Comparison of ENCODE assay signal across 1 cellular context in the genomic region with DNA sequence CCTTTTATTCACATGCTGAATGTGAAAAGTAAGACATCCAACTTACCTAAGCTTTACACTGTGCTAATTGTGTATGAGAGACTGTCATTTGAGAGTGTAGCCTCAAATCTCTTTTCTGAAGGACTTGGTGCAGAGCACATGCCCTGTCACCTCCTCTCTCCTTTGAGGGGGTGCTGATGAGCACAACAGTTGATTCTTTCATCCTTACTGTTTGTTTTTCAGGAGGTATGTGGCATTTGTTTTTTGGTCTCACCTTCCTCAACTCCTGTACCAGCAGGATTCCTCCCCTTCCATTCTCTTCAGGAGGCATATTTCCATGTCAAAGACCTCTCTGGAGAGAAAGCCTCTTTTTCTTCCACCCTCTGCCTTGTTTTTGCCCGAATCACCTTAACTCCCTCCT.
TF ChIP-seq lines count a peak whose summit lies in the region.

No MANE protein-coding gene starts in this region.

TF ChIP-seq in WTC11, 78 proteins besides CTCF, POLR2A, EP300 and RAD21 (continued from another document):
- TF ChIP-seq, protein P1, sequence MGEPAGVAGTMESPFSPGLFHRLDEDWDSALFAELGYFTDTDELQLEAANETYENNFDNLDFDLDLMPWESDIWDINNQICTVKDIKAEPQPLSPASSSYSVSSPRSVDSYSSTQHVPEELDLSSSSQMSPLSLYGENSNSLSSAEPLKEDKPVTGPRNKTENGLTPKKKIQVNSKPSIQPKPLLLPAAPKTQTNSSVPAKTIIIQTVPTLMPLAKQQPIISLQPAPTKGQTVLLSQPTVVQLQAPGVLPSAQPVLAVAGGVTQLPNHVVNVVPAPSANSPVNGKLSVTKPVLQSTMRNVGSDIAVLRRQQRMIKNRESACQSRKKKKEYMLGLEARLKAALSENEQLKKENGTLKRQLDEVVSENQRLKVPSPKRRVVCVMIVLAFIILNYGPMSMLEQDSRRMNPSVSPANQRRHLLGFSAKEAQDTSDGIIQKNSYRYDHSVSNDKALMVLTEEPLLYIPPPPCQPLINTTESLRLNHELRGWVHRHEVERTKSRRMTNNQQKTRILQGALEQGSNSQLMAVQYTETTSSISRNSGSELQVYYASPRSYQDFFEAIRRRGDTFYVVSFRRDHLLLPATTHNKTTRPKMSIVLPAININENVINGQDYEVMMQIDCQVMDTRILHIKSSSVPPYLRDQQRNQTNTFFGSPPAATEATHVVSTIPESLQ (CRISPR knock-in tag; IDR thresholded peaks at IDR 0.05) = no peak
- TF ChIP-seq FOXK1 (CRISPR knock-in tag; IDR thresholded peaks at IDR 0.05) (peak; percentile 72), NFE2L1 (CRISPR knock-in tag; IDR thresholded peaks at IDR 0.05) (no peak; the same call in 1 of the 2 replicates), NFATC4 (CRISPR knock-in tag; IDR thresholded peaks at IDR 0.05) (no peak), ZNF232 (CRISPR knock-in tag; IDR thresholded peaks at IDR 0.05) (peak; percentile 49; the same call in 1 of the 2 replicates), ETV6 (CRISPR knock-in tag; IDR thresholded peaks at IDR 0.05) (peak; percentile 13; the same call in 1 of the 2 replicates), HMGA2 (CRISPR knock-in tag; IDR thresholded peaks at IDR 0.05) (no peak), GTF2I (CRISPR knock-in tag; conservative IDR thresholded peaks at IDR 0.05) (no peak), ZNF423 (CRISPR knock-in tag; IDR thresholded peaks at IDR 0.05) (peak; percentile 72), SMAD4 (CRISPR knock-in tag; IDR thresholded peaks at IDR 0.05) (no peak), FOXJ3 (CRISPR knock-in tag; IDR thresholded peaks at IDR 0.05; ENCODE audit: borderline replicate concordance) (no peak), MXD4 (CRISPR knock-in tag; IDR thresholded peaks at IDR 0.05; ENCODE audit: borderline replicate concordance) (peak; percentile 27; the same call in 1 of the 2 replicates), NR2C2 (CRISPR knock-in tag; IDR thresholded peaks at IDR 0.05) (no peak), CREM (CRISPR knock-in tag; IDR thresholded peaks at IDR 0.05) (no peak), TEAD1 (CRISPR knock-in tag; IDR thresholded peaks at IDR 0.05) (peak; percentile 88), TCF7 (CRISPR knock-in tag; IDR thresholded peaks at IDR 0.05; ENCODE audit: low read depth) (no peak), SMAD3 (CRISPR knock-in tag; IDR thresholded peaks at IDR 0.05; ENCODE audit: borderline replicate concordance) (peak; percentile 79; the same call in 1 of the 2 replicates), ZNF317 (CRISPR knock-in tag; IDR thresholded peaks at IDR 0.05; ENCODE audit: borderline replicate concordance, low read depth) (0 out of 2 replicates have a peak, but pooled peaks have one; percentile 40), CREB1 (CRISPR knock-in tag; IDR thresholded peaks at IDR 0.05) (peak; percentile 84)
- TF ChIP-seq, protein P2, sequence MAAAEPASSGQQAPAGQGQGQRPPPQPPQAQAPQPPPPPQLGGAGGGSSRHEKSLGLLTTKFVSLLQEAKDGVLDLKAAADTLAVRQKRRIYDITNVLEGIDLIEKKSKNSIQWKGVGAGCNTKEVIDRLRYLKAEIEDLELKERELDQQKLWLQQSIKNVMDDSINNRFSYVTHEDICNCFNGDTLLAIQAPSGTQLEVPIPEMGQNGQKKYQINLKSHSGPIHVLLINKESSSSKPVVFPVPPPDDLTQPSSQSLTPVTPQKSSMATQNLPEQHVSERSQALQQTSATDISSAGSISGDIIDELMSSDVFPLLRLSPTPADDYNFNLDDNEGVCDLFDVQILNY (CRISPR knock-in tag; IDR thresholded peaks at IDR 0.05) = no peak
- TF ChIP-seq, protein P3, sequence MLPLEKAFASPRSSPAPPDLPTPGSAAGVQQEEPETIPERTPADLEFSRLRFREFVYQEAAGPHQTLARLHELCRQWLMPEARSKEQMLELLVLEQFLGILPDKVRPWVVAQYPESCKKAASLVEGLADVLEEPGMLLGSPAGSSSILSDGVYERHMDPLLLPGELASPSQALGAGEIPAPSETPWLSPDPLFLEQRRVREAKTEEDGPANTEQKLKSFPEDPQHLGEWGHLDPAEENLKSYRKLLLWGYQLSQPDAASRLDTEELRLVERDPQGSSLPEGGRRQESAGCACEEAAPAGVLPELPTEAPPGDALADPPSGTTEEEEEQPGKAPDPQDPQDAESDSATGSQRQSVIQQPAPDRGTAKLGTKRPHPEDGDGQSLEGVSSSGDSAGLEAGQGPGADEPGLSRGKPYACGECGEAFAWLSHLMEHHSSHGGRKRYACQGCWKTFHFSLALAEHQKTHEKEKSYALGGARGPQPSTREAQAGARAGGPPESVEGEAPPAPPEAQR (CRISPR knock-in tag; IDR thresholded peaks at IDR 0.05) = peak; percentile 61; the same call in 1 of the 2 replicates
- TF ChIP-seq, protein P4, sequence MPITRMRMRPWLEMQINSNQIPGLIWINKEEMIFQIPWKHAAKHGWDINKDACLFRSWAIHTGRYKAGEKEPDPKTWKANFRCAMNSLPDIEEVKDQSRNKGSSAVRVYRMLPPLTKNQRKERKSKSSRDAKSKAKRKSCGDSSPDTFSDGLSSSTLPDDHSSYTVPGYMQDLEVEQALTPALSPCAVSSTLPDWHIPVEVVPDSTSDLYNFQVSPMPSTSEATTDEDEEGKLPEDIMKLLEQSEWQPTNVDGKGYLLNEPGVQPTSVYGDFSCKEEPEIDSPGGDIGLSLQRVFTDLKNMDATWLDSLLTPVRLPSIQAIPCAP (CRISPR knock-in tag; IDR thresholded peaks at IDR 0.05) = peak; percentile 70; the same call in 1 of the 2 replicates
- TF ChIP-seq, protein P5, sequence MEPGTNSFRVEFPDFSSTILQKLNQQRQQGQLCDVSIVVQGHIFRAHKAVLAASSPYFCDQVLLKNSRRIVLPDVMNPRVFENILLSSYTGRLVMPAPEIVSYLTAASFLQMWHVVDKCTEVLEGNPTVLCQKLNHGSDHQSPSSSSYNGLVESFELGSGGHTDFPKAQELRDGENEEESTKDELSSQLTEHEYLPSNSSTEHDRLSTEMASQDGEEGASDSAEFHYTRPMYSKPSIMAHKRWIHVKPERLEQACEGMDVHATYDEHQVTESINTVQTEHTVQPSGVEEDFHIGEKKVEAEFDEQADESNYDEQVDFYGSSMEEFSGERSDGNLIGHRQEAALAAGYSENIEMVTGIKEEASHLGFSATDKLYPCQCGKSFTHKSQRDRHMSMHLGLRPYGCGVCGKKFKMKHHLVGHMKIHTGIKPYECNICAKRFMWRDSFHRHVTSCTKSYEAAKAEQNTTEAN (CRISPR knock-in tag; IDR thresholded peaks at IDR 0.05) = peak; percentile 24; the same call in 1 of the 2 replicates
- TF ChIP-seq, protein P6, sequence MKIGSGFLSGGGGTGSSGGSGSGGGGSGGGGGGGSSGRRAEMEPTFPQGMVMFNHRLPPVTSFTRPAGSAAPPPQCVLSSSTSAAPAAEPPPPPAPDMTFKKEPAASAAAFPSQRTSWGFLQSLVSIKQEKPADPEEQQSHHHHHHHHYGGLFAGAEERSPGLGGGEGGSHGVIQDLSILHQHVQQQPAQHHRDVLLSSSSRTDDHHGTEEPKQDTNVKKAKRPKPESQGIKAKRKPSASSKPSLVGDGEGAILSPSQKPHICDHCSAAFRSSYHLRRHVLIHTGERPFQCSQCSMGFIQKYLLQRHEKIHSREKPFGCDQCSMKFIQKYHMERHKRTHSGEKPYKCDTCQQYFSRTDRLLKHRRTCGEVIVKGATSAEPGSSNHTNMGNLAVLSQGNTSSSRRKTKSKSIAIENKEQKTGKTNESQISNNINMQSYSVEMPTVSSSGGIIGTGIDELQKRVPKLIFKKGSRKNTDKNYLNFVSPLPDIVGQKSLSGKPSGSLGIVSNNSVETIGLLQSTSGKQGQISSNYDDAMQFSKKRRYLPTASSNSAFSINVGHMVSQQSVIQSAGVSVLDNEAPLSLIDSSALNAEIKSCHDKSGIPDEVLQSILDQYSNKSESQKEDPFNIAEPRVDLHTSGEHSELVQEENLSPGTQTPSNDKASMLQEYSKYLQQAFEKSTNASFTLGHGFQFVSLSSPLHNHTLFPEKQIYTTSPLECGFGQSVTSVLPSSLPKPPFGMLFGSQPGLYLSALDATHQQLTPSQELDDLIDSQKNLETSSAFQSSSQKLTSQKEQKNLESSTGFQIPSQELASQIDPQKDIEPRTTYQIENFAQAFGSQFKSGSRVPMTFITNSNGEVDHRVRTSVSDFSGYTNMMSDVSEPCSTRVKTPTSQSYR (CRISPR knock-in tag; IDR thresholded peaks at IDR 0.05) = peak; percentile 58; the same call in 1 of the 2 replicates
- TF ChIP-seq, protein P7, sequence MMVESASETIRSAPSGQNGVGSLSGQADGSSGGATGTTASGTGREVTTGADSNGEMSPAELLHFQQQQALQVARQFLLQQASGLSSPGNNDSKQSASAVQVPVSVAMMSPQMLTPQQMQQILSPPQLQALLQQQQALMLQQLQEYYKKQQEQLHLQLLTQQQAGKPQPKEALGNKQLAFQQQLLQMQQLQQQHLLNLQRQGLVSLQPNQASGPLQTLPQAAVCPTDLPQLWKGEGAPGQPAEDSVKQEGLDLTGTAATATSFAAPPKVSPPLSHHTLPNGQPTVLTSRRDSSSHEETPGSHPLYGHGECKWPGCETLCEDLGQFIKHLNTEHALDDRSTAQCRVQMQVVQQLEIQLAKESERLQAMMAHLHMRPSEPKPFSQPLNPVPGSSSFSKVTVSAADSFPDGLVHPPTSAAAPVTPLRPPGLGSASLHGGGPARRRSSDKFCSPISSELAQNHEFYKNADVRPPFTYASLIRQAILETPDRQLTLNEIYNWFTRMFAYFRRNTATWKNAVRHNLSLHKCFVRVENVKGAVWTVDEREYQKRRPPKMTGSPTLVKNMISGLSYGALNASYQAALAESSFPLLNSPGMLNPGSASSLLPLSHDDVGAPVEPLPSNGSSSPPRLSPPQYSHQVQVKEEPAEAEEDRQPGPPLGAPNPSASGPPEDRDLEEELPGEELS (CRISPR knock-in tag; IDR thresholded peaks at IDR 0.05) = peak; percentile 96
- TF ChIP-seq, protein P8, sequence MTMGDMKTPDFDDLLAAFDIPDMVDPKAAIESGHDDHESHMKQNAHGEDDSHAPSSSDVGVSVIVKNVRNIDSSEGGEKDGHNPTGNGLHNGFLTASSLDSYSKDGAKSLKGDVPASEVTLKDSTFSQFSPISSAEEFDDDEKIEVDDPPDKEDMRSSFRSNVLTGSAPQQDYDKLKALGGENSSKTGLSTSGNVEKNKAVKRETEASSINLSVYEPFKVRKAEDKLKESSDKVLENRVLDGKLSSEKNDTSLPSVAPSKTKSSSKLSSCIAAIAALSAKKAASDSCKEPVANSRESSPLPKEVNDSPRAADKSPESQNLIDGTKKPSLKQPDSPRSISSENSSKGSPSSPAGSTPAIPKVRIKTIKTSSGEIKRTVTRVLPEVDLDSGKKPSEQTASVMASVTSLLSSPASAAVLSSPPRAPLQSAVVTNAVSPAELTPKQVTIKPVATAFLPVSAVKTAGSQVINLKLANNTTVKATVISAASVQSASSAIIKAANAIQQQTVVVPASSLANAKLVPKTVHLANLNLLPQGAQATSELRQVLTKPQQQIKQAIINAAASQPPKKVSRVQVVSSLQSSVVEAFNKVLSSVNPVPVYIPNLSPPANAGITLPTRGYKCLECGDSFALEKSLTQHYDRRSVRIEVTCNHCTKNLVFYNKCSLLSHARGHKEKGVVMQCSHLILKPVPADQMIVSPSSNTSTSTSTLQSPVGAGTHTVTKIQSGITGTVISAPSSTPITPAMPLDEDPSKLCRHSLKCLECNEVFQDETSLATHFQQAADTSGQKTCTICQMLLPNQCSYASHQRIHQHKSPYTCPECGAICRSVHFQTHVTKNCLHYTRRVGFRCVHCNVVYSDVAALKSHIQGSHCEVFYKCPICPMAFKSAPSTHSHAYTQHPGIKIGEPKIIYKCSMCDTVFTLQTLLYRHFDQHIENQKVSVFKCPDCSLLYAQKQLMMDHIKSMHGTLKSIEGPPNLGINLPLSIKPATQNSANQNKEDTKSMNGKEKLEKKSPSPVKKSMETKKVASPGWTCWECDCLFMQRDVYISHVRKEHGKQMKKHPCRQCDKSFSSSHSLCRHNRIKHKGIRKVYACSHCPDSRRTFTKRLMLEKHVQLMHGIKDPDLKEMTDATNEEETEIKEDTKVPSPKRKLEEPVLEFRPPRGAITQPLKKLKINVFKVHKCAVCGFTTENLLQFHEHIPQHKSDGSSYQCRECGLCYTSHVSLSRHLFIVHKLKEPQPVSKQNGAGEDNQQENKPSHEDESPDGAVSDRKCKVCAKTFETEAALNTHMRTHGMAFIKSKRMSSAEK (CRISPR knock-in tag; IDR thresholded peaks at IDR 0.05; ENCODE audit: borderline replicate concordance) = peak; percentile 94
- TF ChIP-seq, protein P9, sequence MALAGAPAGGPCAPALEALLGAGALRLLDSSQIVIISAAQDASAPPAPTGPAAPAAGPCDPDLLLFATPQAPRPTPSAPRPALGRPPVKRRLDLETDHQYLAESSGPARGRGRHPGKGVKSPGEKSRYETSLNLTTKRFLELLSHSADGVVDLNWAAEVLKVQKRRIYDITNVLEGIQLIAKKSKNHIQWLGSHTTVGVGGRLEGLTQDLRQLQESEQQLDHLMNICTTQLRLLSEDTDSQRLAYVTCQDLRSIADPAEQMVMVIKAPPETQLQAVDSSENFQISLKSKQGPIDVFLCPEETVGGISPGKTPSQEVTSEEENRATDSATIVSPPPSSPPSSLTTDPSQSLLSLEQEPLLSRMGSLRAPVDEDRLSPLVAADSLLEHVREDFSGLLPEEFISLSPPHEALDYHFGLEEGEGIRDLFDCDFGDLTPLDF (CRISPR knock-in tag; IDR thresholded peaks at IDR 0.05) = 0 out of 2 replicates have a peak, but pooled peaks have one; percentile 31
- TF ChIP-seq, protein P10, sequence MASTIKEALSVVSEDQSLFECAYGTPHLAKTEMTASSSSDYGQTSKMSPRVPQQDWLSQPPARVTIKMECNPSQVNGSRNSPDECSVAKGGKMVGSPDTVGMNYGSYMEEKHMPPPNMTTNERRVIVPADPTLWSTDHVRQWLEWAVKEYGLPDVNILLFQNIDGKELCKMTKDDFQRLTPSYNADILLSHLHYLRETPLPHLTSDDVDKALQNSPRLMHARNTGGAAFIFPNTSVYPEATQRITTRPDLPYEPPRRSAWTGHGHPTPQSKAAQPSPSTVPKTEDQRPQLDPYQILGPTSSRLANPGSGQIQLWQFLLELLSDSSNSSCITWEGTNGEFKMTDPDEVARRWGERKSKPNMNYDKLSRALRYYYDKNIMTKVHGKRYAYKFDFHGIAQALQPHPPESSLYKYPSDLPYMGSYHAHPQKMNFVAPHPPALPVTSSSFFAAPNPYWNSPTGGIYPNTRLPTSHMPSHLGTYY (CRISPR knock-in tag; IDR thresholded peaks at IDR 0.05) = peak; percentile 61; the same call in 1 of the 2 replicates
TF ChIP-seq in WTC11: peak in this region for 20.
